In genomic region chr11:125167292-125167953, GRCh38 we compare ENCODE assay signal across 14 cellular contexts. TPM values are rescaled to one million over a fixed set of nuclear protein-coding genes. Genes with fewer than 3 reads are reported as not detected.
DNase-seq lines count a peak whose midpoint lies in the region; FAIRE-seq and TF ChIP-seq lines count a peak whose summit lies in the region.
"Had no signal": no experiment of that assay in that cellular context is flagged by ENCODE, and none has a peak within 500 bp of the region (broad histone marks: within the 10 kb centered on the region; RNA-seq: fewer than 3 reads in every experiment).

No MANE protein-coding gene starts in this region.

- no peaks in the 10 kb centered on the region for H3K9me3 ChIP-seq in sigmoid colon
- H3K9me3 ChIP-seq: BLaER1 treated with 17β-estradiol and CSF1 and Interleukin-3, amounts not matched to agents 10 nM and 100 nM; SK-N-SH had no signal

- POLR2A ChIA-PET in HEK293T (lab: Yijun Ruan, JAX) = interaction anchor here (0.8 to 2.3 kb wide), 7 partner anchors 12 to 721 kb away, joined by 3 to 8 read pairs (median 3); no protein-coding TSS in a partner anchor

- DNase-seq in HEK293T (ENCODE audit: extremely low spot score) (peak; percentile 55), iPS-NIHi11 (ENCODE audit: low spot score) (peak; percentile 53), sigmoid colon (peak; percentile 77), superior temporal gyrus (ENCODE audit: extremely low spot score) (no peak), D721Med (ENCODE audit: insufficient read length, low spot score) (no peak)
- no peak for DNase-seq in stimulated activated CD8-positive, alpha-beta memory T cell treated with anti-CD3 and anti-CD28 coated beads, Interleukin-4, amount 100 ng/mL, for 48 hours
- DNase-seq in activated CD8-positive, alpha-beta memory T cell treated with anti-CD3 and anti-CD28 coated beads, Interleukin-2, amount 50 U/mL, for 48 hours = no peak
- DNase-seq: activated CD8-positive, alpha-beta memory T cell treated with anti-CD3 and anti-CD28 coated beads, Interleukin-2, amount 50 U/mL, for 4 hours; NCI-H146; SK-N-SH had no signal

- WGBS in sigmoid colon, 2 donors = 22 to 24% methylated on average over 28 of the region's 28 CpGs

- H3K27me3 ChIP-seq in sigmoid colon = no peaks in the 10 kb centered on the region

- no peak for TF ChIP-seq EP300 in sigmoid colon (IDR thresholded peaks at IDR 0.05)

- TF ChIP-seq CTCF in sigmoid colon (IDR thresholded peaks at IDR 0.05) (no peak), D721Med (IDR thresholded peaks at IDR 0.05; ENCODE audit: insufficient read depth, missing control alignments) (no peak)

- TF ChIP-seq POLR2A in sigmoid colon (IDR thresholded peaks at IDR 0.05) = no peak

- peak overlapping the region; percentile 0 for H3K27ac ChIP-seq in cingulate gyrus (ENCODE audit: low read depth, low read length)
- H3K27ac ChIP-seq in sigmoid colon = peak overlapping the region; percentile 81 to 87 (median 86)
- H3K27ac ChIP-seq: BLaER1 treated with 17β-estradiol and CSF1 and Interleukin-3, amounts not matched to agents 10 nM and 100 nM had no signal

- H3K4me3 ChIP-seq in sigmoid colon = peak overlapping the region; percentile 48 to 71 (median 62)

- H3K4me1 ChIP-seq in sigmoid colon = peaks cover 0 to 51% (median 22%) of the 10 kb centered on the region in 4 donors

- intact Hi-C loops in sigmoid colon (cut with DNase I) = loop anchor here (5.0 kb wide), 1 partner anchor 55 kb away; no protein-coding TSS in a partner anchor

- CTCF ChIA-PET in HEK293T (lab: Yijun Ruan, JAX) = interaction anchor here (1.7 to 3.7 kb wide), 2 partner anchors 76 to 178 kb away, joined by 6 to 18 read pairs; no protein-coding TSS in a partner anchor

- FAIRE-seq in D721Med (lab: Jason Lieb, UNC) = no peak
- FAIRE-seq: colon, GM12891 had no signal

- no peaks in the 10 kb centered on the region for H3K36me3 ChIP-seq in sigmoid colon
- H3K36me3 ChIP-seq: BLaER1 treated with 17β-estradiol and CSF1 and Interleukin-3, amounts not matched to agents 10 nM and 100 nM had no signal

TF ChIP-seq in HEK293T, 16 proteins besides CTCF, POLR2A, EP300 and RAD21:
- TF ChIP-seq CTBP1 (IDR thresholded peaks at IDR 0.05; ENCODE audit: borderline replicate concordance) (no peak), L3MBTL2 (conservative IDR thresholded peaks at IDR 0.05) (peak; percentile 73), NFRKB (IDR thresholded peaks at IDR 0.05) (no peak)
- TF ChIP-seq, protein P1, sequence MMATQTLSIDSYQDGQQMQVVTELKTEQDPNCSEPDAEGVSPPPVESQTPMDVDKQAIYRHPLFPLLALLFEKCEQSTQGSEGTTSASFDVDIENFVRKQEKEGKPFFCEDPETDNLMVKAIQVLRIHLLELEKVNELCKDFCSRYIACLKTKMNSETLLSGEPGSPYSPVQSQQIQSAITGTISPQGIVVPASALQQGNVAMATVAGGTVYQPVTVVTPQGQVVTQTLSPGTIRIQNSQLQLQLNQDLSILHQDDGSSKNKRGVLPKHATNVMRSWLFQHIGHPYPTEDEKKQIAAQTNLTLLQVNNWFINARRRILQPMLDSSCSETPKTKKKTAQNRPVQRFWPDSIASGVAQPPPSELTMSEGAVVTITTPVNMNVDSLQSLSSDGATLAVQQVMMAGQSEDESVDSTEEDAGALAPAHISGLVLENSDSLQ (IDR thresholded peaks at IDR 0.05) = peak; percentile 71

RNA-seq across cellular contexts. Expression of gene PKNOX2, which starts 2.9 kb away (rescaled TPM):
- 1 to 10 TPM; 1.4 to 4.7 (median 1.7) TPM for total RNA-seq in sigmoid colon
- 1 to 10 TPM in 1 of 3 donors, under 1 TPM in 2; 0.23 to 1.2 (median 0.60) TPM for polyA plus RNA-seq in sigmoid colon

RNA-seq across cellular contexts. Expression of gene TMEM218, which starts 56.0 kb away (rescaled TPM):
- total RNA-seq in sigmoid colon = 10 to 100 TPM; 14.0 to 34.6 (median 26.0) TPM
- polyA plus RNA-seq in sigmoid colon = 10 to 100 TPM; 12.0 to 23.3 (median 15.6) TPM

Comparison
In these comparisons a context has a peak if more than half of its experiments do, and no peak if none do; other contexts are left out.
1. DNase-seq: peak in HEK293T (single experiment), iPS-NIHi11 (single experiment) and sigmoid colon (single experiment); none in stimulated activated CD8-positive, alpha-beta memory T cell treated with anti-CD3 and anti-CD28 coated beads, Interleukin-4, amount 100 ng/mL, for 48 hours (single experiment), superior temporal gyrus (single experiment), D721Med (single experiment) and activated CD8-positive, alpha-beta memory T cell treated with anti-CD3 and anti-CD28 coated beads, Interleukin-2, amount 50 U/mL, for 48 hours (single experiment).